ENCODE assay signal across 8 cellular contexts in the genomic region with DNA sequence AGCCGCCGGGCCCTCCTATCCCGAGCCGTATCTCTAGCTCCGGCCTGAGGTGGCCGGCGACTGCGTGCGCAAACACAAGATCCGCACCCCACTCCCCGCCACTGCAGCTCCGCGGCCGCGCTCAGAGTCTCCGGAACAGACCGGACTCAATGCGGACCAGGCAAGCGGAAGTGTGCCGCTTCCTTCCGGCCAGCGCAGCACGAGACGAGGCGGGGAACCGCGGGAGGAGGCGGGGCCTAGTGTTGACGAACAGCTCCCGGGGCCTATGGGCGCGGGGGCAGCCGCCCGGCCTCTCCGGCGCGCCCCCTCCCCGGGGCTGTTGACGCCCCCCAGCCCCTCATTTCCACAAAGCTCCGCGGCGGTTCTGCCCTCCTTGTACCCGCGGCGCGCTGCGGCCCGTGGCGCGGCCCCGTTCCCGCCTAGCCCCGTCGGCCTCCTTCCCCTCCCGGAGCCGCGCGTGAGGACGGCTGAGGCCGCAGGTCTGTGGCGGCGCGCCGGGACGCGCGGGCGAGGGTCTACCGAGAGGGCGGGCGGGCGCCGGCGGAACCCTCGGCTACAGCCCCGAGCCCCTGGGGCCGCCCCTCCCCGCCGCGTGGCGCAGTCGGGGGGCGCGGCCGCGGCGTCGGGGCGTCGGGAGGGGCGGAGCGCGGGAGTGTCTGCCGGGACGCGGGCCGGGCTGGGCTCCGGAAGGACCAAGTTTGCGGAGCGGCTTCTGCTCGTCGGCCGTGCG. TPM values are rescaled to one million over a fixed set of nuclear protein-coding genes. Genes with fewer than 3 reads are reported as not detected.
DNase-seq lines count a peak whose midpoint lies in the region; ATAC-seq and TF ChIP-seq lines count a peak whose summit lies in the region.

A gene with protein sequence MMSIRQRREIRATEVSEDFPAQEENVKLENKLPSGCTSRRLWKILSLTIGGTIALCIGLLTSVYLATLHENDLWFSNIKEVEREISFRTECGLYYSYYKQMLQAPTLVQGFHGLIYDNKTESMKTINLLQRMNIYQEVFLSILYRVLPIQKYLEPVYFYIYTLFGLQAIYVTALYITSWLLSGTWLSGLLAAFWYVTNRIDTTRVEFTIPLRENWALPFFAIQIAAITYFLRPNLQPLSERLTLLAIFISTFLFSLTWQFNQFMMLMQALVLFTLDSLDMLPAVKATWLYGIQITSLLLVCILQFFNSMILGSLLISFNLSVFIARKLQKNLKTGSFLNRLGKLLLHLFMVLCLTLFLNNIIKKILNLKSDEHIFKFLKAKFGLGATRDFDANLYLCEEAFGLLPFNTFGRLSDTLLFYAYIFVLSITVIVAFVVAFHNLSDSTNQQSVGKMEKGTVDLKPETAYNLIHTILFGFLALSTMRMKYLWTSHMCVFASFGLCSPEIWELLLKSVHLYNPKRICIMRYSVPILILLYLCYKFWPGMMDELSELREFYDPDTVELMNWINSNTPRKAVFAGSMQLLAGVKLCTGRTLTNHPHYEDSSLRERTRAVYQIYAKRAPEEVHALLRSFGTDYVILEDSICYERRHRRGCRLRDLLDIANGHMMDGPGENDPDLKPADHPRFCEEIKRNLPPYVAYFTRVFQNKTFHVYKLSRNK (plus strand): TSS at position 340 of the 730 bp plus-strand sequence. CDS start 2,484 bp downstream, outside the sequence.

- H3K9ac ChIP-seq in endodermal cell (ENCODE audit: extremely low read depth, low read length, poor library complexity, severe bottlenecking) (peak within 1 kb of the TSS; percentile 96), mesendoderm (ENCODE audit: low read length) (peak within 1 kb of the TSS; percentile 99)

- 0% methylated on average over 14 to 104 of the region's 104 CpGs for WGBS in endodermal cell (ENCODE audit: insufficient coverage in 1 of 2, insufficient read length in 1 of 2), 2 experiments
- no CpG with 5 or more reads among the region's 104 CpGs for WGBS in mesendoderm (ENCODE audit: extremely low coverage, insufficient coverage, low lambda C conversion rate)

- DNase-seq in Caki2 (ENCODE audit: low read depth): peak; percentile 92
- peak; percentile 90 for DNase-seq in HT1080 (ENCODE audit: low read depth)
- peak; percentile 79 for DNase-seq in NOMO-1 treated with dmso at 0.1 percent for 144 hours (lab: John Stamatoyannopoulos, UW; ENCODE audit: unreplicated experiment)
- DNase-seq in activated CD8-positive, alpha-beta memory T cell treated with anti-CD3 and anti-CD28 coated beads, Interleukin-2, amount 50 U/mL, for 1 hour (ENCODE audit: extremely low read depth): peak; percentile 68
- peak; percentile 98 for DNase-seq in endodermal cell
- DNase-seq in mesendoderm: peak; percentile 95
- DNase-seq in stimulated activated CD8-positive, alpha-beta memory T cell treated with anti-CD3 and anti-CD28 coated beads, Interleukin-12 subunit alpha, Interleukin-12 subunit beta, amount 100 ng/mL, for 4 hours (ENCODE audit: low read depth): peak; percentile 86

- H3K4me3 ChIP-seq in endodermal cell (ENCODE audit: low read length): peak within 1 kb of the TSS; percentile 92
- peak within 1 kb of the TSS; percentile 85 for H3K4me3 ChIP-seq in mesendoderm (ENCODE audit: low read length)

- H3K9me3 Mint-ChIP-seq in endodermal cell: no peaks in the 10 kb centered on the region

- peak within 1 kb of the TSS; percentile 79 for H3K4me3 Mint-ChIP-seq in endodermal cell

- TF ChIP-seq CTCF in endodermal cell (conservative IDR thresholded peaks at IDR 0.05): no peak

- no peak within 1 kb of the TSS for H2AK5ac ChIP-seq in mesendoderm (ENCODE audit: low read length)

- no peaks in the 10 kb centered on the region for H3K27me3 Mint-ChIP-seq in endodermal cell (ENCODE audit: insufficient read depth)

- in situ Hi-C loops in Caki2 (cut with HindIII; ENCODE audit: low pct_unique_long_range_greater_than_20kb, low sequenced_read_pairs): no loop called here

- peaks cover 18% of the 10 kb centered on the region for H3K27me3 ChIP-seq in endodermal cell (ENCODE audit: control insufficient read depth, insufficient read depth, low read length, poor library complexity, severe bottlenecking)
- H3K27me3 ChIP-seq in mesendoderm (ENCODE audit: insufficient read depth, low read length, poor library complexity): no peaks in the 10 kb centered on the region

- peak within 1 kb of the TSS; percentile 82 for H4K5ac ChIP-seq in mesendoderm (ENCODE audit: low read length)

- peak; percentile 93 for ATAC-seq in GM21367 (IDR thresholded peaks at IDR 0.05; ENCODE audit: unreplicated experiment)

- peak within 1 kb of the TSS; percentile 85 for H2BK5ac ChIP-seq in mesendoderm (ENCODE audit: low read length)

- H3K9me3 ChIP-seq in endodermal cell (ENCODE audit: control insufficient read depth, low read length): no peaks in the 10 kb centered on the region

- peak within 1 kb of the TSS; percentile 95 for H3K27ac Mint-ChIP-seq in endodermal cell

- peak within 1 kb of the TSS; percentile 98 for H3K56ac ChIP-seq in mesendoderm (ENCODE audit: low read length)

- no peak within 1 kb of the TSS for H4K8ac ChIP-seq in mesendoderm (ENCODE audit: low read depth, low read length)

- H3K4me1 ChIP-seq in endodermal cell (ENCODE audit: control insufficient read depth, insufficient read depth, low read length) (peaks cover 5% of the 10 kb centered on the region), mesendoderm (ENCODE audit: control insufficient read depth, low read depth, low read length) (peaks cover 4% of the 10 kb centered on the region)

- H2BK15ac ChIP-seq in mesendoderm (replicated peaks; ENCODE audit: low read depth): no peak within 1 kb of the TSS

- peak within 1 kb of the TSS; percentile 48 for H3K23ac ChIP-seq in mesendoderm (ENCODE audit: low read length)

- peaks cover 5% of the 10 kb centered on the region for H3K79me1 ChIP-seq in mesendoderm (ENCODE audit: low read length)

- H3K27ac ChIP-seq in endodermal cell (ENCODE audit: low read depth, low read length) (peak within 1 kb of the TSS; percentile 91), mesendoderm (ENCODE audit: low read depth, low read length) (peak within 1 kb of the TSS; percentile 95)

- H3K36me3 ChIP-seq in endodermal cell (ENCODE audit: control insufficient read depth, insufficient read depth, low read length) (peaks cover 23% of the 10 kb centered on the region), mesendoderm (ENCODE audit: control insufficient read depth, insufficient read depth, low read length) (peaks cover 1% of the 10 kb centered on the region)

- H3K79me2 ChIP-seq in mesendoderm (ENCODE audit: control insufficient read depth, insufficient read depth, low read length): peaks cover 12% of the 10 kb centered on the region

- H3K4me1 Mint-ChIP-seq in endodermal cell: peaks cover 42% of the 10 kb centered on the region

- peak within 1 kb of the TSS; percentile 75 for H2BK120ac ChIP-seq in mesendoderm (ENCODE audit: low read depth, low read length)

- peaks cover 26% of the 10 kb centered on the region for H3K36me3 Mint-ChIP-seq in endodermal cell (ENCODE audit: low read depth)

- H3K18ac ChIP-seq in mesendoderm (ENCODE audit: low read length): peak within 1 kb of the TSS; percentile 96

- H3K4ac ChIP-seq in mesendoderm (ENCODE audit: low read depth, low read length): peak within 1 kb of the TSS; percentile 81

- peak within 1 kb of the TSS; percentile 48 for H3K4me2 ChIP-seq in mesendoderm (ENCODE audit: low read length)

RNA-seq across cellular contexts. Expression of the gene that starts here (rescaled TPM):
- 4.5 and 54.4 TPM in 2 replicates for total RNA-seq in Caki2 (2014; rRNA removed; shearing (Covaris generic); ENCODE audit: low replicate concordance)
- 16.8 and 30.7 TPM in 2 replicates for total RNA-seq in HT1080 (2014; rRNA removed; shearing (Covaris generic))
- polyA plus RNA-seq in HT1080 (2015; cell fraction: cytosol; rRNA removed): 8.5 and 10.0 TPM in 2 replicates
- 34.6 and 35.6 TPM in 2 replicates for polyA plus RNA-seq in HT1080 (2015; cell fraction: nucleus; rRNA removed)
- 100 to 1,000 TPM in 1 of 2 donors, 10 to 100 TPM in 1; 86.5 to 112 TPM for total RNA-seq in endodermal cell
- 55.9 TPM for polyA plus RNA-seq in endodermal cell (2013, experiment 1 of 2)
- polyA plus RNA-seq in endodermal cell (2013, experiment 2 of 2): 50.1 TPM
- 17.9 TPM for polyA plus RNA-seq in mesendoderm (2013, experiment 1 of 2)
- 21.7 TPM for polyA plus RNA-seq in mesendoderm (2013, experiment 2 of 2)

Comparison
In these comparisons a context has a peak if more than half of its experiments do, and no peak if none do; other contexts are left out.
1. Peak in every context shown above with its lines: DNase-seq, ATAC-seq, H3K4me3 ChIP-seq and H3K27ac ChIP-seq.